In the genomic region with DNA sequence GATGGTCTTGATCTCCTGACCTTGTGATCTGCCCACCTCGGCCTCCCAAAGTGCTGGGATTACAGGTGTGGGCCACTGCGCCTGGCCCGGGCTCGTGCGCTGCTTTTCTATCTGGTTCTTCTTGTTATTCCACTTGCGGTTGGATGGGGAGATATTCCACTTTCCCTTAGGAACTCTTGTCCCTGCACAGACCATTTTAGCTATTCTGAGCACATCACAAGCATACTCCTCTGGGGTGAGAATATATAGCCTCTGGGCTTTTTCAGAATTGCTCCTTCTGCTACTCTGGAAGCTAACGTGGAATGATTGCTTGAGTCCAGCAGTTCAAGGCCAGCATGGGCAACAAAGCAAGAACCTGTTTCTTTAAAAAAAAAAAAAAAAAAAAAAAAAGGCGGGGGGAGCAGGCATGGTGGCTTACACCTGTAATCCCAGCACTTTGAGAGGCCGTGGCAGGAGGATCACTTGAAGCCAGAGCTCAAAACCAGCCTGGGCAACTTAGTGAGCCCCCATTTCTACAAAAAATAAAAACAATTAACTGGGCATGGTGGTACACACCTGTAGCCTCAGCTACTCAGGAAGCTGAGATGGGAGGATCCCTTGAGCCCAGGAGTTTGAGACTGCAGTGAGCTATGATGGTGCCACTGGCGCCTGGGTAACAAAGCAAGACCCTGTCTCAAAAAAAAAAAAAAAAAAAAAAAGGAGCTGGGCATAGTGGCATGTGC, we compare ENCODE assay signal across 1 cellular context.
TF ChIP-seq lines count a peak whose summit lies in the region.

No MANE protein-coding gene starts in this region.

TF ChIP-seq in HepG2, 621 proteins besides CTCF, POLR2A, EP300 and RAD21:
- no peak for TF ChIP-seq KLF11 (CRISPR knock-in tag; IDR thresholded peaks at IDR 0.05)
- TF ChIP-seq, protein P1, sequence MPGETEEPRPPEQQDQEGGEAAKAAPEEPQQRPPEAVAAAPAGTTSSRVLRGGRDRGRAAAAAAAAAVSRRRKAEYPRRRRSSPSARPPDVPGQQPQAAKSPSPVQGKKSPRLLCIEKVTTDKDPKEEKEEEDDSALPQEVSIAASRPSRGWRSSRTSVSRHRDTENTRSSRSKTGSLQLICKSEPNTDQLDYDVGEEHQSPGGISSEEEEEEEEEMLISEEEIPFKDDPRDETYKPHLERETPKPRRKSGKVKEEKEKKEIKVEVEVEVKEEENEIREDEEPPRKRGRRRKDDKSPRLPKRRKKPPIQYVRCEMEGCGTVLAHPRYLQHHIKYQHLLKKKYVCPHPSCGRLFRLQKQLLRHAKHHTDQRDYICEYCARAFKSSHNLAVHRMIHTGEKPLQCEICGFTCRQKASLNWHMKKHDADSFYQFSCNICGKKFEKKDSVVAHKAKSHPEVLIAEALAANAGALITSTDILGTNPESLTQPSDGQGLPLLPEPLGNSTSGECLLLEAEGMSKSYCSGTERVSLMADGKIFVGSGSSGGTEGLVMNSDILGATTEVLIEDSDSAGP (CRISPR knock-in tag; IDR thresholded peaks at IDR 0.05; ENCODE audit: borderline replicate concordance): peak; percentile 35; the same call in 1 of the 2 replicates
- TF ChIP-seq, protein P2, sequence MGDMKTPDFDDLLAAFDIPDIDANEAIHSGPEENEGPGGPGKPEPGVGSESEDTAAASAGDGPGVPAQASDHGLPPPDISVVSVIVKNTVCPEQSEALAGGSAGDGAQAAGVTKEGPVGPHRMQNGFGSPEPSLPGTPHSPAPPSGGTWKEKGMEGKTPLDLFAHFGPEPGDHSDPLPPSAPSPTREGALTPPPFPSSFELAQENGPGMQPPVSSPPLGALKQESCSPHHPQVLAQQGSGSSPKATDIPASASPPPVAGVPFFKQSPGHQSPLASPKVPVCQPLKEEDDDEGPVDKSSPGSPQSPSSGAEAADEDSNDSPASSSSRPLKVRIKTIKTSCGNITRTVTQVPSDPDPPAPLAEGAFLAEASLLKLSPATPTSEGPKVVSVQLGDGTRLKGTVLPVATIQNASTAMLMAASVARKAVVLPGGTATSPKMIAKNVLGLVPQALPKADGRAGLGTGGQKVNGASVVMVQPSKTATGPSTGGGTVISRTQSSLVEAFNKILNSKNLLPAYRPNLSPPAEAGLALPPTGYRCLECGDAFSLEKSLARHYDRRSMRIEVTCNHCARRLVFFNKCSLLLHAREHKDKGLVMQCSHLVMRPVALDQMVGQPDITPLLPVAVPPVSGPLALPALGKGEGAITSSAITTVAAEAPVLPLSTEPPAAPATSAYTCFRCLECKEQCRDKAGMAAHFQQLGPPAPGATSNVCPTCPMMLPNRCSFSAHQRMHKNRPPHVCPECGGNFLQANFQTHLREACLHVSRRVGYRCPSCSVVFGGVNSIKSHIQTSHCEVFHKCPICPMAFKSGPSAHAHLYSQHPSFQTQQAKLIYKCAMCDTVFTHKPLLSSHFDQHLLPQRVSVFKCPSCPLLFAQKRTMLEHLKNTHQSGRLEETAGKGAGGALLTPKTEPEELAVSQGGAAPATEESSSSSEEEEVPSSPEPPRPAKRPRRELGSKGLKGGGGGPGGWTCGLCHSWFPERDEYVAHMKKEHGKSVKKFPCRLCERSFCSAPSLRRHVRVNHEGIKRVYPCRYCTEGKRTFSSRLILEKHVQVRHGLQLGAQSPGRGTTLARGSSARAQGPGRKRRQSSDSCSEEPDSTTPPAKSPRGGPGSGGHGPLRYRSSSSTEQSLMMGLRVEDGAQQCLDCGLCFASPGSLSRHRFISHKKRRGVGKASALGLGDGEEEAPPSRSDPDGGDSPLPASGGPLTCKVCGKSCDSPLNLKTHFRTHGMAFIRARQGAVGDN (CRISPR knock-in tag; IDR thresholded peaks at IDR 0.05): 0 out of 2 replicates have a peak, but pooled peaks have one; percentile 12
- no peak for TF ChIP-seq SRF (IDR thresholded peaks at IDR 0.05; ENCODE audit: low read depth, low read length)
- no peak for TF ChIP-seq SRSF1 (optimal IDR thresholded peaks at IDR 0.05; ENCODE audit: low read depth, low read length)
- TF ChIP-seq, protein P3, sequence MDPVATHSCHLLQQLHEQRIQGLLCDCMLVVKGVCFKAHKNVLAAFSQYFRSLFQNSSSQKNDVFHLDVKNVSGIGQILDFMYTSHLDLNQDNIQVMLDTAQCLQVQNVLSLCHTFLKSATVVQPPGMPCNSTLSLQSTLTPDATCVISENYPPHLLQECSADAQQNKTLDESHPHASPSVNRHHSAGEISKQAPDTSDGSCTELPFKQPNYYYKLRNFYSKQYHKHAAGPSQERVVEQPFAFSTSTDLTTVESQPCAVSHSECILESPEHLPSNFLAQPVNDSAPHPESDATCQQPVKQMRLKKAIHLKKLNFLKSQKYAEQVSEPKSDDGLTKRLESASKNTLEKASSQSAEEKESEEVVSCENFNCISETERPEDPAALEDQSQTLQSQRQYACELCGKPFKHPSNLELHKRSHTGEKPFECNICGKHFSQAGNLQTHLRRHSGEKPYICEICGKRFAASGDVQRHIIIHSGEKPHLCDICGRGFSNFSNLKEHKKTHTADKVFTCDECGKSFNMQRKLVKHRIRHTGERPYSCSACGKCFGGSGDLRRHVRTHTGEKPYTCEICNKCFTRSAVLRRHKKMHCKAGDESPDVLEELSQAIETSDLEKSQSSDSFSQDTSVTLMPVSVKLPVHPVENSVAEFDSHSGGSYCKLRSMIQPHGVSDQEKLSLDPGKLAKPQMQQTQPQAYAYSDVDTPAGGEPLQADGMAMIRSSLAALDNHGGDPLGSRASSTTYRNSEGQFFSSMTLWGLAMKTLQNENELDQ (CRISPR knock-in tag; IDR thresholded peaks at IDR 0.05; ENCODE audit: borderline replicate concordance): no peak
TF ChIP-seq in HepG2: peak in this region for 2.
